In genomic region chr1:150876111-150876434, GRCh38 we compare ENCODE assay signal across 8 cellular contexts. TPM values are rescaled to one million over a fixed set of nuclear protein-coding genes. Genes with fewer than 3 reads are reported as not detected.
DNase-seq lines count a peak whose midpoint lies in the region; ATAC-seq and TF ChIP-seq lines count a peak whose summit lies in the region.

No MANE protein-coding gene starts in this region.

- CTCF ChIA-PET in MCF 10A (lab: Yijun Ruan, JAX), result interaction anchor here (0.6 kb wide), 2 partner anchors 46 to 220 kb away, joined by 3 to 4 read pairs; no protein-coding TSS in a partner anchor

- H3K9ac ChIP-seq in BLaER1 (peak overlapping the region; percentile 80), OCI-LY3 (ENCODE audit: low read length) (peak overlapping the region; percentile 79)

- TF ChIP-seq CTCF in OCI-LY3 (IDR thresholded peaks at IDR 0.05; ENCODE audit: low read depth, low read length) (no peak), MCF 10A (IDR thresholded peaks at IDR 0.05; ENCODE audit: unreplicated experiment) (no peak)

- peak overlapping the region; percentile 82 for H3K27ac Mint-ChIP-seq in MCF 10A (ENCODE audit: low read depth, unreplicated experiment)
- peak overlapping the region; percentile 97 for H3K27ac Mint-ChIP-seq in stimulated activated naive B cell treated with anti-CD40 and anti-IgM and Interleukin-4, amounts not matched to agents 10 μg/mL and 1 μg/mL and 100 μg/mL, for 72 hours

- ATAC-seq in GM18861 (IDR thresholded peaks at IDR 0.05; ENCODE audit: unreplicated experiment) (peak; percentile 5), HG03520 (IDR thresholded peaks at IDR 0.05; ENCODE audit: unreplicated experiment) (peak; percentile 16)
- peak; percentile 62 to 65 for ATAC-seq in stimulated activated naive B cell treated with anti-CD40 and anti-IgM and Interleukin-4, amounts not matched to agents 10 μg/mL and 1 μg/mL and 100 μg/mL, for 72 hours (replicated peaks)

- H3K9me3 Mint-ChIP-seq in MCF 10A (ENCODE audit: unreplicated experiment), result no peaks in the 10 kb centered on the region
- H3K9me3 Mint-ChIP-seq in stimulated activated naive B cell treated with anti-CD40 and anti-IgM and Interleukin-4, amounts not matched to agents 10 μg/mL and 1 μg/mL and 100 μg/mL, for 72 hours, result no peaks in the 10 kb centered on the region

- H3K27ac ChIP-seq in BLaER1, result peak overlapping the region; percentile 79
- H3K27ac ChIP-seq in OCI-LY3 (ENCODE audit: low read length), result peak overlapping the region; percentile 78

- peaks cover 27% of the 10 kb centered on the region for H3K4me1 ChIP-seq in BLaER1
- peaks cover 18% of the 10 kb centered on the region for H3K4me1 ChIP-seq in OCI-LY3 (ENCODE audit: low read length)

- DNase-seq in MCF 10A (ENCODE audit: unreplicated experiment) (peak; percentile 72), kidney tubule cell (ENCODE audit: low spot score) (peak; percentile 51)
- no peak for DNase-seq in stimulated activated naive B cell treated with anti-CD40 and anti-IgM and Interleukin-4, amounts not matched to agents 10 μg/mL and 1 μg/mL and 100 μg/mL, for 72 hours
- no peak for DNase-seq in stimulated activated naive CD4-positive, alpha-beta T cell treated with Interleukin-2 at 50 U/mL for 16 hours (lab: John Stamatoyannopoulos, UW)

- peaks cover 41% of the 10 kb centered on the region for H3K79me2 ChIP-seq in OCI-LY3 (ENCODE audit: low read length)

- intact Hi-C loops in MCF 10A (cut with micrococcal nuclease), result loop anchor here (1.0 kb wide), 1 partner anchor 46 kb away; no protein-coding TSS in a partner anchor

- POLR2A ChIA-PET in MCF 10A (lab: Yijun Ruan, JAX), result interaction anchor here (0.7 to 4.0 kb wide), 8 partner anchors 19 to 367 kb away, joined by 3 to 23 read pairs (median 4); partner anchors contain the start of genes ENSA and SETDB1

- H3K36me3 ChIP-seq in BLaER1 (peaks cover 13% of the 10 kb centered on the region; the same call in 1 of the 2 replicates), OCI-LY3 (replicated peaks; ENCODE audit: low read depth, low read length) (peaks cover 12% of the 10 kb centered on the region)

- BruUV-seq in MCF 10A (replicated peaks; lab: Mats Ljungman, UMichigan), result no TSS peak

- H3K4me3 ChIP-seq in BLaER1 (peak overlapping the region; percentile 79), OCI-LY3 (ENCODE audit: low read length) (peak overlapping the region; percentile 83)

- H3K27me3 ChIP-seq in BLaER1 (no peaks in the 10 kb centered on the region), OCI-LY3 (ENCODE audit: low read depth, low read length) (no peaks in the 10 kb centered on the region)

- H3K9me3 ChIP-seq in BLaER1, result no peaks in the 10 kb centered on the region
- no peaks in the 10 kb centered on the region for H3K9me3 ChIP-seq in OCI-LY3 (ENCODE audit: insufficient read depth, low read length)

- H3K4me3 Mint-ChIP-seq in MCF 10A (ENCODE audit: unreplicated experiment), result peak overlapping the region; percentile 76
- peak overlapping the region; percentile 88 to 91 for H3K4me3 Mint-ChIP-seq in stimulated activated naive B cell treated with anti-CD40 and anti-IgM and Interleukin-4, amounts not matched to agents 10 μg/mL and 1 μg/mL and 100 μg/mL, for 72 hours

- H4K20me1 ChIP-seq in BLaER1 (no peaks in the 10 kb centered on the region), OCI-LY3 (ENCODE audit: insufficient read depth, low read length) (no peaks in the 10 kb centered on the region; the same call in 1 of the 2 replicates)

- H3K27me3 Mint-ChIP-seq in MCF 10A (ENCODE audit: insufficient read depth, unreplicated experiment), result no peaks in the 10 kb centered on the region
- H3K27me3 Mint-ChIP-seq in stimulated activated naive B cell treated with anti-CD40 and anti-IgM and Interleukin-4, amounts not matched to agents 10 μg/mL and 1 μg/mL and 100 μg/mL, for 72 hours, result no peaks in the 10 kb centered on the region

- peak overlapping the region; percentile 49; the same call in 1 of the 2 replicates for H2AFZ ChIP-seq in OCI-LY3 (ENCODE audit: low read depth, low read length)

- peaks cover 20% of the 10 kb centered on the region for H3K4me1 Mint-ChIP-seq in MCF 10A (ENCODE audit: insufficient read depth, unreplicated experiment)
- H3K4me1 Mint-ChIP-seq in stimulated activated naive B cell treated with anti-CD40 and anti-IgM and Interleukin-4, amounts not matched to agents 10 μg/mL and 1 μg/mL and 100 μg/mL, for 72 hours, result peaks cover 11 to 23% of the 10 kb centered on the region in 2 donors

- H3K36me3 Mint-ChIP-seq in MCF 10A (ENCODE audit: insufficient read depth, unreplicated experiment), result peaks cover 42% of the 10 kb centered on the region
- peaks cover 13 to 14% of the 10 kb centered on the region in 2 donors for H3K36me3 Mint-ChIP-seq in stimulated activated naive B cell treated with anti-CD40 and anti-IgM and Interleukin-4, amounts not matched to agents 10 μg/mL and 1 μg/mL and 100 μg/mL, for 72 hours

- H3K4me2 ChIP-seq in BLaER1 (peak overlapping the region; percentile 96), OCI-LY3 (ENCODE audit: low read length) (peak overlapping the region; percentile 73)

RNA-seq across cellular contexts. Expression of gene ARNT, which starts 0.3 kb away (rescaled TPM):
- 40.3 and 42.9 TPM in 2 replicates for total RNA-seq in MCF 10A (2022)

RNA-seq across cellular contexts. Expression of gene CTXND2, which starts 10.9 kb away (rescaled TPM):
- total RNA-seq in MCF 10A (2022), result not detected in 2 replicates

RNA-seq across cellular contexts. Expression of gene SETDB1, which starts 50.1 kb away (rescaled TPM):
- 67.4 and 69.4 TPM in 2 replicates for total RNA-seq in MCF 10A (2022)

Comparison
In these comparisons a context has a peak if more than half of its experiments do, and no peak if none do; other contexts are left out.
1. ATAC-seq: peak in every context shown above with its lines; median percentile 64 in stimulated activated naive B cell treated with anti-CD40 and anti-IgM and Interleukin-4, amounts not matched to agents 10 μg/mL and 1 μg/mL and 100 μg/mL, for 72 hours; 16 in HG03520; 5 in GM18861.
2. DNase-seq: peak in MCF 10A (single experiment) and kidney tubule cell (single experiment); none in stimulated activated naive B cell treated with anti-CD40 and anti-IgM and Interleukin-4, amounts not matched to agents 10 μg/mL and 1 μg/mL and 100 μg/mL, for 72 hours (single experiment) and stimulated activated naive CD4-positive, alpha-beta T cell treated with Interleukin-2 at 50 U/mL for 16 hours (single experiment).